ENCODE assay signal across 33 cellular contexts in the genomic region with DNA sequence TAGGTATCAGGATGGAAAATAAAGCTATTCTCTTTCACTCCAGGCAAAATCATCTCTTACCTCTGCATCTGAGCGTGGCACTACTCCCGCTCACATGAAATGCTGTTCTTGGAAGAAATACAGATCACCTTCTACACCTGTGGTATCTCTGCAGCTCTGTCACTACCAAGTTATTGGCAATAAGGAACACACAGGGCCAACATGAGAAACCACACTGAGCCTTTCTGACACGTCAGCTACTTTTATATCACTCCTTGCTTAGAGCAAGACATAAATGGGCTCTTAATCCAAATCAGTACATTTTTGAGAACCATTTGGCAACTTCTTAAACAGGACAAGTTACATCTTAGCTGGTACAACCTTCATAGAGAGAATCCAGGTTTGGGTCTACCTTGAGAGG.
"Had no signal": no experiment of that assay in that cellular context is flagged by ENCODE, and none has a peak within 500 bp of the region (broad histone marks: within the 10 kb centered on the region; RNA-seq: fewer than 3 reads in every experiment).

No MANE protein-coding gene starts in this region.

- H3K4me3 ChIP-seq: MG63 had no signal

- H3K27me3 ChIP-seq: MG63 had no signal

- H3K36me3 ChIP-seq: MG63 had no signal

- H3K27ac ChIP-seq: KMS-11 had no signal

- H3K4me2 ChIP-seq: KMS-11 had no signal

- H3K9ac ChIP-seq: KMS-11 had no signal

- H3K9me3 ChIP-seq: MG63 had no signal

- DNase-seq: Kasumi-1, KG1, MG63, MM.1S, MV-4-11, NCI-H1048, NCI-H1092, NCI-H1092 treated with DMSO at 0.1 percent for 48 hours, NCI-H1105 treated with DMSO at 0.1 percent for 48 hours, NCI-H1417 treated with DMSO at 0.1 percent for 48 hours, NCI-H1436, NCI-H1436 treated with DMSO at 0.1 percent for 48 hours, NCI-H146, NCI-H1694, NCI-H1694 treated with DMSO at 0.1 percent for 48 hours, NCI-H187, NCI-H187 treated with DMSO at 0.1 percent for 48 hours, NCI-H1930, NCI-H2029, NCI-H2029 treated with DMSO at 0.1 percent for 48 hours, NCI-H2081, NCI-H2081 treated with DMSO at 0.1 percent for 48 hours, NCI-H2107, NCI-H2171, NCI-H2171 treated with DMSO at 0.1 percent for 48 hours, NCI-H2227 treated with DMSO at 0.1 percent for 48 hours, NCI-H226, NCI-H345, NCI-H446, NCI-H446 treated with DMSO at 0.1 percent for 48 hours, NCI-H510A, NCI-H510A treated with DMSO at 0.1 percent for 48 hours had no signal
